In the genomic region with DNA sequence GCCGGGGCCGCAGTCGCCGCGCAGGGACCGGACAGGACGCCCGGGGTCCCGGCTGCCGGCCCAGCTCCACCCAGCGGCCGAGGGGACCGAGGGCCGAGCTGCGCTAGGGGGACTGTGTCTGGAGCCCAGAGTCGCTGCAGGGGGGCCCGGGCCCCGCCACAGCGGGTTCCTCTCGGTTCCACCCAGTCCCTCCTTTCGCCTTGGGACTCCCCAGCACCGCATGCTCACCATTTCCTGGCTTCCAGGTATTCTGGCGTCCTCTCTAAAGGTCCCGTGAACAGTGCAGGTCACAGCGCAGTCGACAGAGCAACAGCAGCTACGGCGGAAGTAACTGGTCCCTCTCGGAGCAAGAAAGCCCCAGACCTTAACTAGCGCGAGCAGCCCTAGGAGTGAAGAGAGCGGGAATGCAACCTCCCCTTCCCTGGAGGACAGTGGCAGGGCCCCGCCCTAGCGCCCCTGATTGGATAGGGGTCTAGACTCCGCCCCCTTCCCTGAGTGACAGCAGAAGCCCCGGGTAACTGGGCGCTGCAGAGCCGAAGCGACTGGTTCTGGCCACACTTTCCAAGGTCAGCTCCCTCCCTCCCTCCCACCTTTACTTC, we compare ENCODE assay signal across 8 cellular contexts. TPM values are rescaled to one million over a fixed set of nuclear protein-coding genes. Genes with fewer than 3 reads are reported as not detected.
DNase-seq lines count a peak whose midpoint lies in the region; ATAC-seq and TF ChIP-seq lines count a peak whose summit lies in the region.

A gene (minus strand): TSS at position 391 of the 599 bp plus-strand sequence. CDS start 160 bp downstream, at position 231.

- ATAC-seq in gastrocnemius medialis: peak; percentile 92 to 93

- H3K27me3 ChIP-seq in HAP-1 (ENCODE audit: low read depth): no peaks in the 10 kb centered on the region
- H3K27me3 ChIP-seq in breast epithelium: no peaks in the 10 kb centered on the region
- no peaks in the 10 kb centered on the region; the same call in 1 of the 2 replicates for H3K27me3 ChIP-seq in iPS-20b (ENCODE audit: insufficient read depth, low read length)
- H3K27me3 ChIP-seq in gastrocnemius medialis: peaks cover 0 to 14% (median 10%) of the 10 kb centered on the region in 3 donors

- H3K27ac ChIP-seq in breast epithelium (peak within 1 kb of the TSS; percentile 65 to 89), iPS-20b (ENCODE audit: low read length) (peak within 1 kb of the TSS; percentile 82), gastrocnemius medialis (peak within 1 kb of the TSS in 3 of 4 donors; percentile 22 to 64 (median 43))

- TF ChIP-seq POLR2A in breast epithelium (IDR thresholded peaks at IDR 0.05): peak; percentile 54
- peak; percentile 41 to 76 for TF ChIP-seq POLR2A in gastrocnemius medialis (IDR thresholded peaks at IDR 0.05)

- peak; percentile 39 for DNase-seq in GM04503 (ENCODE audit: low read depth)
- DNase-seq in HAP-1 (ENCODE audit: low spot score in 2 of 2): peak in 1 of 2 experiments; percentile 48
- peak; percentile 93 for DNase-seq in NCI-H1092 (lab: John Stamatoyannopoulos, UW)
- peak in 3 of 5 experiments; percentile 24 to 55 (median 30) for DNase-seq in T-helper 2 cell
- DNase-seq in breast epithelium (ENCODE audit: low spot score in 2 of 2): peak; percentile 87 to 88
- DNase-seq in gastrocnemius medialis: peak; percentile 70 to 72
- no peak for DNase-seq in NK-92 (lab: John Stamatoyannopoulos, UW; ENCODE audit: unreplicated experiment)

- H3K9me3 ChIP-seq in HAP-1 (no peaks in the 10 kb centered on the region; the same call in 1 of the 2 replicates), breast epithelium (no peaks in the 10 kb centered on the region), iPS-20b (ENCODE audit: insufficient read depth, low read depth, low read length) (peaks cover 4% of the 10 kb centered on the region), gastrocnemius medialis (no peaks in the 10 kb centered on the region)

- H3K4me3 ChIP-seq in HAP-1 (peak within 1 kb of the TSS; percentile 12; the same call in 1 of the 2 replicates), breast epithelium (peak within 1 kb of the TSS; percentile 63 to 80 (median 77)), iPS-20b (ENCODE audit: low read length) (peak within 1 kb of the TSS; percentile 91), gastrocnemius medialis (peak within 1 kb of the TSS; percentile 56 to 92 (median 62))

- no peaks in the 10 kb centered on the region for H3K4me1 ChIP-seq in HAP-1
- H3K4me1 ChIP-seq in breast epithelium: no peaks in the 10 kb centered on the region
- no peaks in the 10 kb centered on the region for H3K4me1 ChIP-seq in iPS-20b (ENCODE audit: insufficient read depth, low read length)
- H3K4me1 ChIP-seq in gastrocnemius medialis: no peaks in the 10 kb centered on the region

- intact Hi-C loops in breast epithelium (cut with DNase I; ENCODE audit: low total_unique reads) (no loop called here), gastrocnemius medialis (cut with DNase I; ENCODE audit: low total_unique reads) (no loop called here)

- in situ Hi-C loops in HAP-1 (cut with MboI; ENCODE audit: low sequenced_read_pairs) (no loop called here), gastrocnemius medialis (cut with MboI; ENCODE audit: low sequenced_read_pairs in 4 of 4) (loop anchor here in 1 of 4 donors (10.0 kb wide), 1 partner anchor 92 kb away; a partner anchor contains a TSS)

- H3K36me3 ChIP-seq in HAP-1 (replicated peaks) (no peaks in the 10 kb centered on the region), breast epithelium (no peaks in the 10 kb centered on the region), iPS-20b (ENCODE audit: insufficient read depth, low read depth, low read length) (peaks cover 4% of the 10 kb centered on the region; the same call in 1 of the 2 replicates), gastrocnemius medialis (no peaks in the 10 kb centered on the region)

- H3K9ac ChIP-seq in iPS-20b (ENCODE audit: low read depth, low read length): peak within 1 kb of the TSS; percentile 85; the same call in 1 of the 2 replicates

- peak in 1 of 3 donors; percentile 11 for TF ChIP-seq CTCF in breast epithelium (IDR thresholded peaks at IDR 0.05)
- no peak for TF ChIP-seq CTCF in gastrocnemius medialis (IDR thresholded peaks at IDR 0.05 in 4 of 5, conservative IDR thresholded peaks at IDR 0.05 in 1 of 5)

RNA-seq across cellular contexts. Expression of the gene that starts here (rescaled TPM):
- under 1 TPM in 2 of 3 donors, not detected in 1; 0.33 to 0.88 TPM for total RNA-seq in breast epithelium
- not detected for total RNA-seq in gastrocnemius medialis

Comparison
In these comparisons a context has a peak if more than half of its experiments do, and no peak if none do; other contexts are left out.
1. Peak in DNase-seq, H3K4me3 ChIP-seq and H3K27ac ChIP-seq in breast epithelium; RNA of the gene not detected or under 1 TPM.
2. Peak in DNase-seq, ATAC-seq, H3K4me3 ChIP-seq and H3K27ac ChIP-seq in gastrocnemius medialis; RNA of the gene not detected or under 1 TPM.
3. H3K4me3 ChIP-seq: peak in every context shown above with its lines; median percentile 91 in iPS-20b; 77 in breast epithelium; 62 in gastrocnemius medialis; 12 in HAP-1.